24 cellular contexts compared by ENCODE assay signal in genomic region chr18:79940814-79941472, GRCh38. TPM values are rescaled to one million over a fixed set of nuclear protein-coding genes. Genes with fewer than 3 reads are reported as not detected.
DNase-seq lines count a peak whose midpoint lies in the region; ATAC-seq and TF ChIP-seq lines count a peak whose summit lies in the region.
"Had no signal": no experiment of that assay in that cellular context is flagged by ENCODE, and none has a peak within 500 bp of the region (broad histone marks: within the 10 kb centered on the region; RNA-seq: fewer than 3 reads in every experiment).

No MANE protein-coding gene starts in this region.

- no peak for TF ChIP-seq POLR2A in suprapubic skin (IDR thresholded peaks at IDR 0.05)

- H2AFZ ChIP-seq in H9 (ENCODE audit: low read length), result no peak overlapping the region

- no peak overlapping the region for H2BK15ac ChIP-seq in H9 (ENCODE audit: low read depth, low read length)

- H2BK12ac ChIP-seq in H9 (ENCODE audit: insufficient read length, low read depth, low read length), result no peak overlapping the region

- peaks cover 3% of the 10 kb centered on the region; the same call in 1 of the 2 replicates for H3K27me3 Mint-ChIP-seq in H9 (ENCODE audit: low read depth)
- no peaks in the 10 kb centered on the region for H3K27me3 Mint-ChIP-seq in activated naive CD8-positive, alpha-beta T cell treated with anti-CD3 and anti-CD28 coated beads for 36 hours
- H3K27me3 Mint-ChIP-seq: naive thymus-derived CD8-positive, alpha-beta T cell; T-helper 17 cell had no signal

- no CpG with 5 or more reads among the region's 17 CpGs for WGBS in H9 (ENCODE audit: extremely low coverage, insufficient read length, low lambda C conversion rate)
- WGBS in suprapubic skin, result 88% methylated on average over 13 of the region's 17 CpGs

- DNase-seq in H9 (peak; percentile 14), WERI-Rb-1 (peak; percentile 6), left lobe of liver (ENCODE audit: low spot score) (peak; percentile 46), suprapubic skin (ENCODE audit: low spot score in 2 of 2) (peak; percentile 50 to 67), NCI-H82 treated with DMSO at 0.1 percent for 48 hours (lab: John Stamatoyannopoulos, UW; ENCODE audit: unreplicated experiment) (no peak)
- DNase-seq in activated naive CD8-positive, alpha-beta T cell treated with anti-CD3 and anti-CD28 coated beads for 36 hours, result no peak
- no peak for DNase-seq in stimulated activated effector memory CD8-positive, alpha-beta T cell treated with anti-CD3 and anti-CD28 coated beads, Interleukin-12 subunit alpha, Interleukin-12 subunit beta, amount 100 ng/mL, for 72 hours (ENCODE audit: low spot score in 2 of 2)
- DNase-seq: activated CD4-positive, alpha-beta T cell treated with anti-CD3 and anti-CD28 coated beads, Interleukin-2, amount 50 U/mL, for 1 hour; activated naive CD4-positive, alpha-beta T cell treated with Interleukin-2 at 50 U/mL for 16 hours; effector CD8-positive, alpha-beta T cell; foreskin melanocyte; mesenchymal stem cell; MM.1S; naive thymus-derived CD8-positive, alpha-beta T cell; NCI-H1436; NCI-H524; T-helper 17 cell had no signal

- H3K56ac ChIP-seq in H9 (ENCODE audit: insufficient read length, low read depth, low read length), result no peak overlapping the region

- no peaks in the 10 kb centered on the region for H3K79me1 ChIP-seq in H9 (ENCODE audit: insufficient read depth, low read depth, low read length, poor library complexity, severe bottlenecking)

- no peak overlapping the region for H3K23ac ChIP-seq in H9 (ENCODE audit: insufficient read length, low read depth, low read length)

- no peak overlapping the region for H2BK20ac ChIP-seq in H9 (ENCODE audit: low read depth, low read length, poor library complexity, severe bottlenecking)

- peaks cover 0 to 21% (median 11%) of the 10 kb centered on the region in 3 experiments; a peak in 5 of 7 replicates for H3K36me3 Mint-ChIP-seq in H9 (ENCODE audit: insufficient read depth in 1 of 3, low read depth in 3 of 3)
- H3K36me3 Mint-ChIP-seq in activated naive CD8-positive, alpha-beta T cell treated with anti-CD3 and anti-CD28 coated beads for 36 hours, result peaks cover 44% of the 10 kb centered on the region
- peaks cover 37% of the 10 kb centered on the region for H3K36me3 Mint-ChIP-seq in stimulated activated effector memory CD8-positive, alpha-beta T cell treated with anti-CD3 and anti-CD28 coated beads, Interleukin-12 subunit alpha, Interleukin-12 subunit beta, amount 100 ng/mL, for 72 hours

- H3K27ac Mint-ChIP-seq in H9, result peak overlapping the region in 1 of 3 experiments; percentile 22; a peak in 1 of 7 replicates
- no peak overlapping the region for H3K27ac Mint-ChIP-seq in activated naive CD8-positive, alpha-beta T cell treated with anti-CD3 and anti-CD28 coated beads for 36 hours
- H3K27ac Mint-ChIP-seq in stimulated activated effector memory CD8-positive, alpha-beta T cell treated with anti-CD3 and anti-CD28 coated beads, Interleukin-12 subunit alpha, Interleukin-12 subunit beta, amount 100 ng/mL, for 72 hours, result no peak overlapping the region
- H3K27ac Mint-ChIP-seq: CD8-positive, alpha-beta T cell; naive thymus-derived CD8-positive, alpha-beta T cell had no signal

- H3T11ph ChIP-seq in H9 (ENCODE audit: low read length), result no peak overlapping the region

- H3K14ac ChIP-seq in H9 (ENCODE audit: insufficient read depth, low read length), result no peak overlapping the region

- peak; percentile 0 for ATAC-seq in left lobe of liver
- ATAC-seq in stimulated activated effector memory CD8-positive, alpha-beta T cell treated with anti-CD3 and anti-CD28 coated beads, Interleukin-12 subunit alpha, Interleukin-12 subunit beta, amount 100 ng/mL, for 72 hours, result no peak
- ATAC-seq: CD8-positive, alpha-beta T cell; GM12878; K562; naive thymus-derived CD8-positive, alpha-beta T cell; right cardiac atrium; T-helper 17 cell had no signal

- no peaks in the 10 kb centered on the region for H3K23me2 ChIP-seq in H9 (ENCODE audit: insufficient read length, low read depth, low read length, poor library complexity, severe bottlenecking)

- no peaks in the 10 kb centered on the region; a peak in 1 of 5 replicates for H3K9me3 Mint-ChIP-seq in H9
- H3K9me3 Mint-ChIP-seq in activated naive CD8-positive, alpha-beta T cell treated with anti-CD3 and anti-CD28 coated beads for 36 hours, result peaks cover 5% of the 10 kb centered on the region
- peaks cover 2% of the 10 kb centered on the region for H3K9me3 Mint-ChIP-seq in stimulated activated effector memory CD8-positive, alpha-beta T cell treated with anti-CD3 and anti-CD28 coated beads, Interleukin-12 subunit alpha, Interleukin-12 subunit beta, amount 100 ng/mL, for 72 hours

- H4K8ac ChIP-seq in H9 (replicated peaks; ENCODE audit: insufficient read length, low read depth, low read length), result no peak overlapping the region

- H3K9me3 ChIP-seq in H9 (ENCODE audit: control insufficient read depth, low read depth, low read length), result no peaks in the 10 kb centered on the region
- H3K9me3 ChIP-seq in WERI-Rb-1 (ENCODE audit: severe bottlenecking), result no peaks in the 10 kb centered on the region
- no peaks in the 10 kb centered on the region for H3K9me3 ChIP-seq in suprapubic skin
- H3K9me3 ChIP-seq: HAP-1, pancreas had no signal

- H3K4me3 Mint-ChIP-seq in H9, result no peak overlapping the region
- no peak overlapping the region for H3K4me3 Mint-ChIP-seq in activated naive CD8-positive, alpha-beta T cell treated with anti-CD3 and anti-CD28 coated beads for 36 hours
- no peak overlapping the region for H3K4me3 Mint-ChIP-seq in stimulated activated effector memory CD8-positive, alpha-beta T cell treated with anti-CD3 and anti-CD28 coated beads, Interleukin-12 subunit alpha, Interleukin-12 subunit beta, amount 100 ng/mL, for 72 hours
- H3K4me3 Mint-ChIP-seq: CD8-positive, alpha-beta T cell; T-helper 17 cell had no signal

- H3K27me3 ChIP-seq in H9 (ENCODE audit: insufficient read depth, low read length) (no peaks in the 10 kb centered on the region), WERI-Rb-1 (ENCODE audit: insufficient read depth, low read depth, severe bottlenecking) (no peaks in the 10 kb centered on the region), suprapubic skin (no peaks in the 10 kb centered on the region)
- H3K27me3 ChIP-seq: pancreas, SJSA1 had no signal

- H3K18ac ChIP-seq in H9 (ENCODE audit: insufficient read length, low read depth, low read length), result no peak overlapping the region

- no peak overlapping the region for H2AK5ac ChIP-seq in H9 (ENCODE audit: insufficient read length, low read length)

- no peak overlapping the region for H2BK120ac ChIP-seq in H9 (ENCODE audit: low read depth, low read length, poor library complexity, severe bottlenecking)

- TF ChIP-seq EP300 in suprapubic skin (IDR thresholded peaks at IDR 0.05), result no peak

- no peak overlapping the region for H4K5ac ChIP-seq in H9 (ENCODE audit: insufficient read length, low read depth, low read length)

- H3K4me1 ChIP-seq in H9 (ENCODE audit: insufficient read depth, low read length) (no peaks in the 10 kb centered on the region), suprapubic skin (peaks cover 68% of the 10 kb centered on the region)
- H3K4me1 ChIP-seq: HAP-1, SJSA1 had no signal

- H3K79me2 ChIP-seq in H9 (ENCODE audit: insufficient read depth, low read length), result no peaks in the 10 kb centered on the region

- no peak overlapping the region for H3K27ac ChIP-seq in H9 (ENCODE audit: insufficient read length, low read depth, low read length)
- H3K27ac ChIP-seq in WERI-Rb-1, result no peak overlapping the region
- H3K27ac ChIP-seq in suprapubic skin, result peak overlapping the region; percentile 55
- H3K27ac ChIP-seq: pancreas, SJSA1 had no signal

- no peak overlapping the region for H2BK5ac ChIP-seq in H9 (ENCODE audit: insufficient read length, low read length)

- TF ChIP-seq CTCF in H9 (conservative IDR thresholded peaks at IDR 0.05), result no peak
- no peak for TF ChIP-seq CTCF in WERI-Rb-1 (IDR thresholded peaks at IDR 0.05; ENCODE audit: low read depth, low read length)
- no peak for TF ChIP-seq CTCF in suprapubic skin (IDR thresholded peaks at IDR 0.05)

- H3K4me1 Mint-ChIP-seq in H9, result peaks cover 7 to 16% of the 10 kb centered on the region in 2 experiments
- H3K4me1 Mint-ChIP-seq in activated naive CD8-positive, alpha-beta T cell treated with anti-CD3 and anti-CD28 coated beads for 36 hours, result peaks cover 21% of the 10 kb centered on the region
- H3K4me1 Mint-ChIP-seq in stimulated activated effector memory CD8-positive, alpha-beta T cell treated with anti-CD3 and anti-CD28 coated beads, Interleukin-12 subunit alpha, Interleukin-12 subunit beta, amount 100 ng/mL, for 72 hours, result peaks cover 42% of the 10 kb centered on the region

- H3K4me3 ChIP-seq in WERI-Rb-1 (ENCODE audit: low read depth, low read length) (no peak overlapping the region), suprapubic skin (no peak overlapping the region)
- H3K4me3 ChIP-seq: GM12878, HAP-1, K562, pancreas, SJSA1 had no signal

- H4K20me1 ChIP-seq in H9 (ENCODE audit: control insufficient read depth, insufficient read depth, insufficient read length), result peaks cover 2% of the 10 kb centered on the region

- no peak overlapping the region for H3K4ac ChIP-seq in H9 (ENCODE audit: low read depth, low read length)

- H3K36me3 ChIP-seq in WERI-Rb-1, result peaks cover 60% of the 10 kb centered on the region
- peaks cover 46% of the 10 kb centered on the region for H3K36me3 ChIP-seq in suprapubic skin

- H3K4me2 ChIP-seq in H9 (ENCODE audit: insufficient read depth, insufficient read length, low read length), result no peak overlapping the region

- H4K91ac ChIP-seq in H9 (ENCODE audit: insufficient read length, low read depth, low read length), result no peak overlapping the region

- no peak overlapping the region for H3K9ac ChIP-seq in H9 (ENCODE audit: extremely low read depth, insufficient read length, low read length)

RNA-seq across cellular contexts. Expression of gene SLC66A2, which starts 10.5 kb away (rescaled TPM):
- total RNA-seq in H9 (2021) (10.3 and 13.0 TPM in 2 replicates), left lobe of liver (140 TPM), suprapubic skin (10 to 100 TPM; 53.4 to 84.7 (median 79.3) TPM)
- total RNA-seq in activated naive CD8-positive, alpha-beta T cell treated with anti-CD3 and anti-CD28 coated beads for 36 hours, result 10 to 100 TPM; 30.0 to 30.2 TPM

RNA-seq across cellular contexts. Expression of gene HSBP1L1, which starts 23.5 kb away (rescaled TPM):
- total RNA-seq in H9 (2021) (0.46 TPM in 1 of 2 replicates, not detected in the other), left lobe of liver (20.2 TPM), suprapubic skin (10 to 100 TPM; 25.0 to 45.7 (median 41.5) TPM)
- 10 to 100 TPM; 11.2 to 14.5 TPM for total RNA-seq in activated naive CD8-positive, alpha-beta T cell treated with anti-CD3 and anti-CD28 coated beads for 36 hours
- total RNA-seq: K562 had no signal

RNA-seq across cellular contexts. Expression of gene TXNL4A, which starts 47.4 kb away (rescaled TPM):
- 163 and 164 TPM in 2 replicates for total RNA-seq in H9 (2021)
- total RNA-seq in left lobe of liver, result 48.3 TPM
- 10 to 100 TPM; 20.6 to 35.0 (median 24.6) TPM for total RNA-seq in suprapubic skin
- total RNA-seq in activated naive CD8-positive, alpha-beta T cell treated with anti-CD3 and anti-CD28 coated beads for 36 hours, result 100 to 1,000 TPM; 230 to 241 TPM

Comparison
In these comparisons a context has a peak if more than half of its experiments do, and no peak if none do; other contexts are left out.
1. DNase-seq: peak in H9 (single experiment), WERI-Rb-1 (single experiment), left lobe of liver (single experiment) and suprapubic skin (2 of 2); none in NCI-H82 treated with DMSO at 0.1 percent for 48 hours (single experiment), activated naive CD8-positive, alpha-beta T cell treated with anti-CD3 and anti-CD28 coated beads for 36 hours (single experiment) and stimulated activated effector memory CD8-positive, alpha-beta T cell treated with anti-CD3 and anti-CD28 coated beads, Interleukin-12 subunit alpha, Interleukin-12 subunit beta, amount 100 ng/mL, for 72 hours (0 of 2).